In genomic region chr18:51361130-51361860, GRCh38 we compare ENCODE assay signal across 7 cellular contexts.
A peak's percentile ranks its signal among the peaks of the same experiment; 100 is the strongest.
DNase-seq lines count a peak whose midpoint lies in the region; ATAC-seq and TF ChIP-seq lines count a peak whose summit lies in the region.

No MANE protein-coding gene starts in this region.

- TF ChIP-seq CTCF in neural crest cell (conservative IDR thresholded peaks at IDR 0.05) = no peak

- H3K9me3 Mint-ChIP-seq in activated CD8-positive, alpha-beta T cell treated with anti-CD3 and anti-CD28 coated beads, Interleukin-2, amount 10 ng/mL, durations not matched to agents 7 days and 5 days (ENCODE audit: insufficient read depth) = no peaks in the 10 kb centered on the region
- H3K9me3 Mint-ChIP-seq in neural crest cell = no peaks in the 10 kb centered on the region

- peaks cover 24% of the 10 kb centered on the region for H3K4me1 Mint-ChIP-seq in activated CD8-positive, alpha-beta T cell treated with anti-CD3 and anti-CD28 coated beads, Interleukin-2, amount 10 ng/mL, durations not matched to agents 7 days and 5 days (ENCODE audit: low read depth)
- H3K4me1 Mint-ChIP-seq in neural crest cell = peaks cover 18% of the 10 kb centered on the region

- H3K36me3 Mint-ChIP-seq in activated CD8-positive, alpha-beta T cell treated with anti-CD3 and anti-CD28 coated beads, Interleukin-2, amount 10 ng/mL, durations not matched to agents 7 days and 5 days (ENCODE audit: low read depth) = no peaks in the 10 kb centered on the region
- peaks cover 2% of the 10 kb centered on the region for H3K36me3 Mint-ChIP-seq in neural crest cell (ENCODE audit: low read depth)

- CTCF ChIA-PET in activated CD8-positive, alpha-beta T cell treated with anti-CD3 and anti-CD28 coated beads, Interleukin-2, amount 10 ng/mL, durations not matched to agents 7 days and 5 days (lab: Charles Lee) = no interaction called here

- ATAC-seq in GM19452 (IDR thresholded peaks at IDR 0.05; ENCODE audit: unreplicated experiment) (peak; percentile 93), HG03354 (IDR thresholded peaks at IDR 0.05; ENCODE audit: poor library complexity, severe bottlenecking, unreplicated experiment) (peak; percentile 71), HG03439 (IDR thresholded peaks at IDR 0.05; ENCODE audit: unreplicated experiment) (no peak)
- ATAC-seq in activated CD8-positive, alpha-beta T cell treated with anti-CD3 and anti-CD28 coated beads, Interleukin-2, amount 10 ng/mL, durations not matched to agents 7 days and 5 days = peak; percentile 67

- peak; percentile 48 for DNase-seq in activated CD8-positive, alpha-beta T cell treated with anti-CD3 and anti-CD28 coated beads, Interleukin-2, amount 10 ng/mL, durations not matched to agents 7 days and 5 days
- DNase-seq in neural crest cell (ENCODE audit: low read depth, low spot score) (no peak), kidney glomerular epithelial cell (lab: John Stamatoyannopoulos, UW) (no peak), H7 (no peak)

- peaks cover 17% of the 10 kb centered on the region for H3K27me3 Mint-ChIP-seq in activated CD8-positive, alpha-beta T cell treated with anti-CD3 and anti-CD28 coated beads, Interleukin-2, amount 10 ng/mL, durations not matched to agents 7 days and 5 days (ENCODE audit: low read depth)
- no peaks in the 10 kb centered on the region for H3K27me3 Mint-ChIP-seq in neural crest cell (ENCODE audit: low read depth)

- POLR2A ChIA-PET in activated CD8-positive, alpha-beta T cell treated with anti-CD3 and anti-CD28 coated beads, Interleukin-2, amount 10 ng/mL, durations not matched to agents 7 days and 5 days (lab: Charles Lee) = no interaction called here

- H3K27ac Mint-ChIP-seq in activated CD8-positive, alpha-beta T cell treated with anti-CD3 and anti-CD28 coated beads, Interleukin-2, amount 10 ng/mL, durations not matched to agents 7 days and 5 days = peak overlapping the region; percentile 76
- H3K27ac Mint-ChIP-seq in neural crest cell (ENCODE audit: unreplicated experiment) = peak overlapping the region; percentile 78

- no peaks in the 10 kb centered on the region for H3K36me3 ChIP-seq in H7 (replicated peaks; ENCODE audit: control insufficient read depth, insufficient read depth, low read length)

- no peaks in the 10 kb centered on the region for H3K27me3 ChIP-seq in H7 (ENCODE audit: control insufficient read depth, insufficient read depth, low read length)

- H3K4me3 Mint-ChIP-seq in activated CD8-positive, alpha-beta T cell treated with anti-CD3 and anti-CD28 coated beads, Interleukin-2, amount 10 ng/mL, durations not matched to agents 7 days and 5 days = peak overlapping the region; percentile 35
- H3K4me3 Mint-ChIP-seq in neural crest cell = no peak overlapping the region

- H3K4me3 ChIP-seq in H7 (ENCODE audit: insufficient read depth, low read depth, low read length) = no peak overlapping the region
